Comparison of ENCODE assay signal across 20 cellular contexts in genomic region chr19:1111641-1112253, GRCh38. TPM values are rescaled to one million over a fixed set of nuclear protein-coding genes. Genes with fewer than 3 reads are reported as not detected.
DNase-seq lines count a peak whose midpoint lies in the region; ATAC-seq and TF ChIP-seq lines count a peak whose summit lies in the region.
"Had no signal": no experiment of that assay in that cellular context is flagged by ENCODE, and none has a peak within 500 bp of the region (broad histone marks: within the 10 kb centered on the region; RNA-seq: fewer than 3 reads in every experiment).

No MANE protein-coding gene starts in this region.

- H3K4me3 Mint-ChIP-seq in CD4-positive, alpha-beta T cell = no peak overlapping the region
- H3K4me3 Mint-ChIP-seq in naive thymus-derived CD4-positive, alpha-beta T cell = no peak overlapping the region
- H3K4me3 Mint-ChIP-seq: CD8-positive, alpha-beta memory T cell had no signal

- H3K27ac ChIP-seq in CD4-positive, alpha-beta T cell (ENCODE audit: low read depth, low read length) = no peak overlapping the region
- H3K27ac ChIP-seq in VCaP = peak overlapping the region; percentile 79
- peak overlapping the region; percentile 33 for H3K27ac ChIP-seq in naive thymus-derived CD4-positive, alpha-beta T cell (ENCODE audit: low read depth, low read length)
- H3K27ac ChIP-seq in stomach smooth muscle (ENCODE audit: low read length) = peak overlapping the region; percentile 66
- H3K27ac ChIP-seq: epithelial cell of prostate, PC-9 had no signal

- peaks cover 0 to 76% (median 12%) of the 10 kb centered on the region in 3 experiments for H3K36me3 ChIP-seq in naive thymus-derived CD4-positive, alpha-beta T cell (ENCODE audit: control insufficient read depth in 2 of 3, insufficient read depth in 3 of 3, low read length in 3 of 3)
- peaks cover 10 to 15% of the 10 kb centered on the region in 2 donors for H3K36me3 ChIP-seq in stomach smooth muscle (ENCODE audit: control insufficient read depth in 2 of 2, insufficient read depth in 2 of 2, low read length in 2 of 2)

- no peaks in the 10 kb centered on the region for H3K9me3 ChIP-seq in CD4-positive, alpha-beta T cell (ENCODE audit: control insufficient read depth, low read length)
- no peaks in the 10 kb centered on the region for H3K9me3 ChIP-seq in naive thymus-derived CD4-positive, alpha-beta T cell (ENCODE audit: control insufficient read depth in 2 of 3, low read length in 3 of 3)
- H3K9me3 ChIP-seq in stomach smooth muscle (ENCODE audit: control insufficient read depth in 2 of 2, low read length in 2 of 2) = no peaks in the 10 kb centered on the region

- DNase-seq in CD4-positive, alpha-beta T cell = peak in 1 of 10 experiments; percentile 6
- no peak for DNase-seq in naive thymus-derived CD4-positive, alpha-beta T cell
- DNase-seq in LoVo (ENCODE audit: low spot score) (no peak), hippocampal formation (lab: John Stamatoyannopoulos, UW) (no peak), activated gamma-delta T cell (lab: John Stamatoyannopoulos, UW) (no peak)
- DNase-seq: activated CD4-positive, alpha-beta T cell treated with anti-CD3 and anti-CD28 coated beads, Interleukin-2, amount 50 U/mL, for 1 hour; amniotic stem cell; DND-41; KG1; midbrain; NCI-H2029; NCI-H446; PC-9; T-helper 2 cell had no signal

- H3K9ac ChIP-seq in stomach smooth muscle (ENCODE audit: low read length in 2 of 2) = no peak overlapping the region

- no peak for TF ChIP-seq CTCF in CD4-positive, alpha-beta T cell (IDR thresholded peaks at IDR 0.05)
- TF ChIP-seq CTCF in VCaP (conservative IDR thresholded peaks at IDR 0.05) = no peak

- POLR2A ChIA-PET in CD4-positive, alpha-beta T cell (lab: Charles Lee) = interaction anchor here (1.4 to 1.9 kb wide), 2 partner anchors 19 to 81 kb away, joined by 5 to 14 read pairs; no protein-coding TSS in a partner anchor
- POLR2A ChIA-PET in naive thymus-derived CD4-positive, alpha-beta T cell (lab: Charles Lee) = interaction anchor here (1.3 to 3.4 kb wide), 2 partner anchors 32 to 81 kb away, joined by 3 to 27 read pairs; no protein-coding TSS in a partner anchor

- H3K27ac Mint-ChIP-seq in CD4-positive, alpha-beta T cell = peak overlapping the region; percentile 9
- H3K27ac Mint-ChIP-seq in naive thymus-derived CD4-positive, alpha-beta T cell = no peak overlapping the region

- peaks cover 14% of the 10 kb centered on the region for H3K36me3 Mint-ChIP-seq in CD4-positive, alpha-beta T cell (ENCODE audit: low read depth)
- peaks cover 0 to 1% (median 0%) of the 10 kb centered on the region in 5 donors for H3K36me3 Mint-ChIP-seq in naive thymus-derived CD4-positive, alpha-beta T cell

- no peaks in the 10 kb centered on the region for H3K27me3 ChIP-seq in CD4-positive, alpha-beta T cell (ENCODE audit: control insufficient read depth, insufficient read depth, low read length)
- no peaks in the 10 kb centered on the region for H3K27me3 ChIP-seq in naive thymus-derived CD4-positive, alpha-beta T cell (ENCODE audit: control insufficient read depth in 2 of 2, insufficient read depth in 2 of 2, low read length in 2 of 2)
- H3K27me3 ChIP-seq in stomach smooth muscle (ENCODE audit: control insufficient read depth in 1 of 2, insufficient read depth in 2 of 2, low read length in 2 of 2) = no peaks in the 10 kb centered on the region
- H3K27me3 ChIP-seq: cardiac muscle cell had no signal

- H3K4me1 ChIP-seq in naive thymus-derived CD4-positive, alpha-beta T cell (ENCODE audit: control insufficient read depth in 2 of 2, insufficient read depth in 2 of 2, low read length in 2 of 2) = peaks cover 0 to 8% of the 10 kb centered on the region in 2 donors
- H3K4me1 ChIP-seq in stomach smooth muscle (ENCODE audit: control insufficient read depth, insufficient read depth, low read length) = peaks cover 19% of the 10 kb centered on the region

- CTCF ChIA-PET in CD4-positive, alpha-beta T cell (lab: Charles Lee) = interaction anchor here (2.4 kb wide), 1 partner anchor 82 kb away, joined by 48 read pairs; no protein-coding TSS in a partner anchor
- CTCF ChIA-PET in naive thymus-derived CD4-positive, alpha-beta T cell (lab: Charles Lee) = interaction anchor here (0.7 to 4.4 kb wide), 3 partner anchors 10 to 92 kb away, joined by 3 to 37 read pairs (median 6); no protein-coding TSS in a partner anchor

- H3K9me3 Mint-ChIP-seq in CD4-positive, alpha-beta T cell = no peaks in the 10 kb centered on the region
- H3K9me3 Mint-ChIP-seq in naive thymus-derived CD4-positive, alpha-beta T cell = no peaks in the 10 kb centered on the region
- H3K9me3 Mint-ChIP-seq: CD8-positive, alpha-beta memory T cell had no signal

- no peaks in the 10 kb centered on the region for H3K4me1 Mint-ChIP-seq in CD4-positive, alpha-beta T cell (ENCODE audit: low read depth)
- peaks cover 0 to 3% (median 2%) of the 10 kb centered on the region in 7 donors for H3K4me1 Mint-ChIP-seq in naive thymus-derived CD4-positive, alpha-beta T cell

- no peaks in the 10 kb centered on the region for H3K27me3 Mint-ChIP-seq in CD4-positive, alpha-beta T cell
- no peaks in the 10 kb centered on the region for H3K27me3 Mint-ChIP-seq in naive thymus-derived CD4-positive, alpha-beta T cell
- H3K27me3 Mint-ChIP-seq: CD8-positive, alpha-beta memory T cell had no signal

- intact Hi-C loops in CD4-positive, alpha-beta T cell (cut with DNase I, micrococcal nuclease) = loop anchor here (5.0 kb wide), 1 partner anchor 81 kb away; no protein-coding TSS in a partner anchor
- intact Hi-C loops in naive thymus-derived CD4-positive, alpha-beta T cell (cut with micrococcal nuclease) = loop anchor here (5.0 kb wide), 1 partner anchor 81 kb away; no protein-coding TSS in a partner anchor

- no peak overlapping the region for H3K4me3 ChIP-seq in naive thymus-derived CD4-positive, alpha-beta T cell (ENCODE audit: low read length)
- H3K4me3 ChIP-seq in stomach smooth muscle (ENCODE audit: low read length in 2 of 2) = no peak overlapping the region
- H3K4me3 ChIP-seq: cardiac muscle cell, PC-9 had no signal

- ATAC-seq in CD4-positive, alpha-beta T cell (ENCODE audit: poor library complexity) = no peak
- ATAC-seq in naive thymus-derived CD4-positive, alpha-beta T cell = no peak
- no peak for ATAC-seq in HG03108 (IDR thresholded peaks at IDR 0.05; ENCODE audit: unreplicated experiment)

RNA-seq across cellular contexts. Expression of gene GPX4, which starts 8.0 kb away (rescaled TPM):
- total RNA-seq in CD4-positive, alpha-beta T cell = 100 to 1,000 TPM; 174 to 175 TPM
- 100 to 1,000 TPM; 122 to 235 (median 194) TPM for total RNA-seq in naive thymus-derived CD4-positive, alpha-beta T cell
- 100 to 1,000 TPM; 417 to 522 TPM for polyA plus RNA-seq in naive thymus-derived CD4-positive, alpha-beta T cell

RNA-seq across cellular contexts. Expression of gene POLR2E, which starts 16.6 kb away (rescaled TPM):
- 10 to 100 TPM; 45.8 to 49.0 TPM for total RNA-seq in CD4-positive, alpha-beta T cell
- total RNA-seq in naive thymus-derived CD4-positive, alpha-beta T cell = 100 to 1,000 TPM in 1 of 5 experiments, 10 to 100 TPM in 4; 75.3 to 157 (median 82.1) TPM
- 100 to 1,000 TPM; 136 to 179 TPM for polyA plus RNA-seq in naive thymus-derived CD4-positive, alpha-beta T cell

RNA-seq across cellular contexts. Expression of gene ARHGAP45, which starts 44.8 kb away (rescaled TPM):
- total RNA-seq in CD4-positive, alpha-beta T cell = 100 to 1,000 TPM; 861 to 878 TPM
- total RNA-seq in naive thymus-derived CD4-positive, alpha-beta T cell = 1,000 to 10,000 TPM in 1 of 5 experiments, 100 to 1,000 TPM in 4; 467 to 1,030 (median 779) TPM
- polyA plus RNA-seq in naive thymus-derived CD4-positive, alpha-beta T cell = 100 to 1,000 TPM; 305 to 880 TPM
